8 cellular contexts compared by ENCODE assay signal in genomic region chr10:110007171-110007700, GRCh38. TPM values are rescaled to one million over a fixed set of nuclear protein-coding genes. Genes with fewer than 3 reads are reported as not detected.
DNase-seq lines count a peak whose midpoint lies in the region; ATAC-seq and TF ChIP-seq lines count a peak whose summit lies in the region.

No MANE protein-coding gene starts in this region.

- H3K27ac ChIP-seq in duodenal mucosa (ENCODE audit: low read depth, low read length): peak overlapping the region; percentile 86
- peak overlapping the region; percentile 88 for H3K27ac ChIP-seq in naive thymus-derived CD4-positive, alpha-beta T cell (ENCODE audit: low read depth, low read length)
- H3K27ac ChIP-seq in thoracic aorta: peak overlapping the region; percentile 87 to 98

- POLR2A ChIA-PET in naive thymus-derived CD4-positive, alpha-beta T cell (lab: Charles Lee): interaction anchor here (0.6 to 1.4 kb wide), 13 partner anchors 8 to 97 kb away, joined by 3 to 8 read pairs (median 3); no protein-coding TSS in a partner anchor

- peaks cover 23 to 47% (median 37%) of the 10 kb centered on the region in 7 donors for H3K4me1 Mint-ChIP-seq in naive thymus-derived CD4-positive, alpha-beta T cell
- H3K4me1 Mint-ChIP-seq in glutamatergic neuron (ENCODE audit: low read depth, unreplicated experiment): peaks cover 11% of the 10 kb centered on the region

- CTCF ChIA-PET in naive thymus-derived CD4-positive, alpha-beta T cell (lab: Charles Lee): interaction anchor here (0.6 to 1.3 kb wide), 3 partner anchors 25 to 978 kb away, joined by 3 to 4 read pairs (median 3); no protein-coding TSS in a partner anchor

- peak overlapping the region; percentile 70 to 79 for H3K9ac ChIP-seq in duodenal mucosa (ENCODE audit: low read depth in 1 of 2, low read length in 2 of 2)

- H3K4me3 ChIP-seq in duodenal mucosa (ENCODE audit: low read depth in 1 of 2, low read length in 2 of 2): peak overlapping the region; percentile 81 to 89
- H3K4me3 ChIP-seq in naive thymus-derived CD4-positive, alpha-beta T cell (ENCODE audit: low read length): peak overlapping the region; percentile 66
- H3K4me3 ChIP-seq in thoracic aorta: peak overlapping the region; percentile 89

- H3K4me3 Mint-ChIP-seq in naive thymus-derived CD4-positive, alpha-beta T cell: no peak overlapping the region
- H3K4me3 Mint-ChIP-seq in glutamatergic neuron (ENCODE audit: unreplicated experiment): no peak overlapping the region

- H3K9me3 ChIP-seq in duodenal mucosa (ENCODE audit: control insufficient read depth in 1 of 2, low read length in 2 of 2) (no peaks in the 10 kb centered on the region), thoracic aorta (no peaks in the 10 kb centered on the region)
- H3K9me3 ChIP-seq in naive thymus-derived CD4-positive, alpha-beta T cell (ENCODE audit: control insufficient read depth in 2 of 3, low read length in 3 of 3): no peaks in the 10 kb centered on the region

- H3K27me3 Mint-ChIP-seq in naive thymus-derived CD4-positive, alpha-beta T cell: peaks cover 0 to 8% (median 0%) of the 10 kb centered on the region in 5 donors
- H3K27me3 Mint-ChIP-seq in glutamatergic neuron (ENCODE audit: unreplicated experiment): no peaks in the 10 kb centered on the region

- DNase-seq in activated T-cell treated with anti-CD3 and anti-CD28 coated beads for 24 hours (ENCODE audit: low read depth): peak; percentile 38
- no peak for DNase-seq in activated T-cell treated with anti-CD3 and anti-CD28 coated beads, Interleukin-2, amount 50 U/mL, for 48 hours
- DNase-seq in RKO (ENCODE audit: low spot score): peak; percentile 30
- DNase-seq in naive thymus-derived CD4-positive, alpha-beta T cell: peak in 1 of 9 donors; percentile 71
- no peak for DNase-seq in thoracic aorta (ENCODE audit: low spot score)
- DNase-seq in glutamatergic neuron: no peak

- H3K36me3 ChIP-seq in duodenal mucosa (ENCODE audit: control insufficient read depth in 1 of 2, insufficient read depth in 2 of 2, low read length in 2 of 2): no peaks in the 10 kb centered on the region
- H3K36me3 ChIP-seq in naive thymus-derived CD4-positive, alpha-beta T cell (ENCODE audit: control insufficient read depth in 2 of 3, insufficient read depth in 3 of 3, low read length in 3 of 3): peaks cover 0 to 17% (median 0%) of the 10 kb centered on the region in 3 experiments
- no peaks in the 10 kb centered on the region for H3K36me3 ChIP-seq in thoracic aorta

- TF ChIP-seq CTCF in thoracic aorta (IDR thresholded peaks at IDR 0.05) (no peak), glutamatergic neuron (IDR thresholded peaks at IDR 0.05; ENCODE audit: partially characterized antibody, unreplicated experiment) (no peak)

- no peaks in the 10 kb centered on the region for H3K9me3 Mint-ChIP-seq in naive thymus-derived CD4-positive, alpha-beta T cell
- no peaks in the 10 kb centered on the region for H3K9me3 Mint-ChIP-seq in glutamatergic neuron (ENCODE audit: unreplicated experiment)

- no peaks in the 10 kb centered on the region for H3K27me3 ChIP-seq in duodenal mucosa (ENCODE audit: control insufficient read depth in 1 of 2, insufficient read depth in 2 of 2, low read length in 2 of 2)
- no peaks in the 10 kb centered on the region for H3K27me3 ChIP-seq in naive thymus-derived CD4-positive, alpha-beta T cell (ENCODE audit: control insufficient read depth in 2 of 2, insufficient read depth in 2 of 2, low read length in 2 of 2)
- no peaks in the 10 kb centered on the region for H3K27me3 ChIP-seq in thoracic aorta (replicated peaks; ENCODE audit: insufficient read depth)

- peaks cover 0 to 4% (median 0%) of the 10 kb centered on the region in 5 donors for H3K36me3 Mint-ChIP-seq in naive thymus-derived CD4-positive, alpha-beta T cell
- H3K36me3 Mint-ChIP-seq in glutamatergic neuron (ENCODE audit: unreplicated experiment): no peaks in the 10 kb centered on the region

- H3K4me1 ChIP-seq in duodenal mucosa (ENCODE audit: control insufficient read depth in 1 of 2, insufficient read depth in 2 of 2, low read length in 2 of 2) (peaks cover 38 to 52% of the 10 kb centered on the region in 2 donors), thoracic aorta (ENCODE audit: control insufficient read depth in 1 of 2, low read depth in 2 of 2) (peaks cover 32 to 34% of the 10 kb centered on the region in 2 donors)
- peaks cover 26 to 30% of the 10 kb centered on the region in 2 donors for H3K4me1 ChIP-seq in naive thymus-derived CD4-positive, alpha-beta T cell (ENCODE audit: control insufficient read depth in 2 of 2, insufficient read depth in 2 of 2, low read length in 2 of 2)

- intact Hi-C loops in naive thymus-derived CD4-positive, alpha-beta T cell (cut with micrococcal nuclease): loop anchor here (1.0 to 10.0 kb wide), 12 partner anchors 15 to 855 kb away; partner anchors contain the start of genes SMNDC1 (in 2 of the 2), DUSP5 (in 1 of the 2) and XPNPEP1 (in 1 of the 2)

- ATAC-seq in HG02938 (IDR thresholded peaks at IDR 0.05; ENCODE audit: unreplicated experiment) (peak; percentile 30), thoracic aorta (ENCODE audit: insufficient number of reproducible peaks, low FRiP score, low read depth) (peak; percentile 3)
- no peak for ATAC-seq in naive thymus-derived CD4-positive, alpha-beta T cell

- H3K27ac Mint-ChIP-seq in naive thymus-derived CD4-positive, alpha-beta T cell: peak overlapping the region in 1 of 9 donors; percentile 40
- no peak overlapping the region for H3K27ac Mint-ChIP-seq in glutamatergic neuron (ENCODE audit: unreplicated experiment)

RNA-seq across cellular contexts. Expression of gene ADD3, which starts 0.5 kb away (rescaled TPM):
- 100 to 1,000 TPM; 281 to 463 (median 342) TPM for total RNA-seq in naive thymus-derived CD4-positive, alpha-beta T cell
- 100 to 1,000 TPM; 502 to 535 TPM for polyA plus RNA-seq in naive thymus-derived CD4-positive, alpha-beta T cell
- total RNA-seq in thoracic aorta: 100 to 1,000 TPM in 1 of 2 donors, 10 to 100 TPM in 1; 91.1 to 659 TPM
- total RNA-seq in glutamatergic neuron (ENCODE audit: unreplicated experiment): 22.8 TPM

Comparison
In these comparisons a context has a peak if more than half of its experiments do, and no peak if none do; other contexts are left out.
1. DNase-seq: peak in activated T-cell treated with anti-CD3 and anti-CD28 coated beads for 24 hours (single experiment) and RKO (single experiment); none in activated T-cell treated with anti-CD3 and anti-CD28 coated beads, Interleukin-2, amount 50 U/mL, for 48 hours (0 of 2), thoracic aorta (single experiment) and glutamatergic neuron (single experiment).
2. Peak in every context shown above with its lines, with median percentiles within 50 percentile points of each other: H3K27ac ChIP-seq and H3K4me3 ChIP-seq.